18 cellular contexts compared by ENCODE assay signal in the genomic region with DNA sequence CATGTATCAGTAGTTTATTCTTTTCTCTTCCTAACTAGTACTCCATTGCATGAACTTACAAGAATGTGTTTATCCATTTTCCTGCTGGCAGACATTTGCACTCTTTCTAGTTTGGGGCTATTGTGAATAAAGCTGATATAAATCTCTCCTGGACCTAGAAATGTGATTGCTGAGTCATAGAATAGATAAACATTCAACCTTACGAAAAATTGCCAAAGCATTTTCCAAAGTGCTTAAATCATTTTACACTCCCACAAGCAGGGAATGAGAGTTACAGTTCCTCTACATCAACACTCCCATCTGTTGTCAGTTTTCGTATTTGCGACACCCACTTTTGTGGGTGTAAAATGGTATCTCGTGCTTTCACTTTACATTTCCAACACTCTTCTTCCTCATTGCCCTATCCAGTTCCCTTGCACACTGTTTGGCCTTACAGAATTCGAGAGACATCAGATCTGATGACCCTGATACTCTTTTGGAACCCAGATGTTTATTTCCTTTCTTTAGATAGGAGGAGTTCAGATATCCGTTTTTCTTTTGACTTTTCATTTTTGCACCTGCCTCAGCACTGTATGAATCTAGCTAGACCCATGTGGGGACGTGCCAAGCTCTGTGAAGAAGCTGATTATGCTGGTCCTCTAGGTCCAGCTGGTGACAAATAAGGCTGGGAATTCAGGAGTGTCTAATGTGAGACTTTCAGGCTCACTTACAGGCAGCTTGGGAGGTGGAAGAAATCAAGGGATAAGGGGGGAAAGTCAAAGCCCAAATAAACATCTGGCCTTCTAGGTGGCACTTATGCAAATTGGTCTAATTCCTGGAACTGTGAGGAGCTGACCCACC. TPM values are rescaled to one million over a fixed set of nuclear protein-coding genes. Genes with fewer than 3 reads are reported as not detected.
DNase-seq lines count a peak whose midpoint lies in the region; ATAC-seq and TF ChIP-seq lines count a peak whose summit lies in the region.
"Had no signal": no experiment of that assay in that cellular context is flagged by ENCODE, and none has a peak within 500 bp of the region (broad histone marks: within the 10 kb centered on the region; RNA-seq: fewer than 3 reads in every experiment).

No MANE protein-coding gene starts in this region.

- no peak for TF ChIP-seq POLR2A in adrenal gland (IDR thresholded peaks at IDR 0.05)

- no TSS peak for BruUV-seq in Calu3 (replicated peaks; lab: Mats Ljungman, UMichigan)

- no peak for TF ChIP-seq CTCF in Calu3 (IDR thresholded peaks at IDR 0.05; ENCODE audit: unreplicated experiment)
- no peak for TF ChIP-seq CTCF in mucosa of descending colon (IDR thresholded peaks at IDR 0.05)
- TF ChIP-seq CTCF in adrenal gland (IDR thresholded peaks at IDR 0.05) = no peak

- H3K4ac ChIP-seq in trophoblast cell (ENCODE audit: low read depth, low read length) = no peak overlapping the region

- WGBS in trophoblast cell (ENCODE audit: extremely low coverage, insufficient coverage, insufficient read length) = no CpG with 5 or more reads among the region's 7 CpGs
- WGBS in adrenal gland, 4 donors = 36 to 40% (median 38%) methylated on average over 7 of the region's 7 CpGs

- peaks cover 39% of the 10 kb centered on the region for H3K4me1 Mint-ChIP-seq in Calu3 (ENCODE audit: low read depth, unreplicated experiment)
- H3K4me1 Mint-ChIP-seq in activated T-helper 17 cell treated with anti-CD3 and anti-CD28 coated beads, Interleukin-2, amount 50 U/mL, for 72 hours = no peaks in the 10 kb centered on the region
- H3K4me1 Mint-ChIP-seq: central memory CD8-positive, alpha-beta T cell had no signal

- no peak overlapping the region for H2BK120ac ChIP-seq in trophoblast cell (ENCODE audit: insufficient read depth, low read length, poor library complexity)

- intact Hi-C loops in Calu3 (cut with micrococcal nuclease; ENCODE audit: unreplicated experiment) (no loop called here), mucosa of descending colon (cut with DNase I, micrococcal nuclease) (no loop called here), adrenal gland (cut with DNase I) (no loop called here)

- H3K9me3 ChIP-seq in adipocyte (ENCODE audit: control insufficient read depth, low read length) (no peaks in the 10 kb centered on the region), mucosa of descending colon (no peaks in the 10 kb centered on the region), trophoblast cell (ENCODE audit: insufficient read depth, low read depth, low read length) (no peaks in the 10 kb centered on the region), adrenal gland (replicated peaks in 1 of 3) (no peaks in the 10 kb centered on the region)
- H3K9me3 ChIP-seq: HAP-1 had no signal

- no peak overlapping the region for H4K12ac ChIP-seq in trophoblast cell (ENCODE audit: low read depth, low read length)

- ATAC-seq in mucosa of descending colon = peak; percentile 89
- no peak for ATAC-seq in GM21447 (IDR thresholded peaks at IDR 0.05; ENCODE audit: unreplicated experiment)
- ATAC-seq in activated T-helper 17 cell treated with anti-CD3 and anti-CD28 coated beads, Interleukin-2, amount 50 U/mL, for 72 hours (replicated peaks) = no peak

- peak overlapping the region; percentile 31 for H3K27ac Mint-ChIP-seq in Calu3 (ENCODE audit: unreplicated experiment)
- no peak overlapping the region for H3K27ac Mint-ChIP-seq in activated T-helper 17 cell treated with anti-CD3 and anti-CD28 coated beads, Interleukin-2, amount 50 U/mL, for 72 hours
- H3K27ac Mint-ChIP-seq: activated naive CD8-positive, alpha-beta T cell had no signal

- no peak overlapping the region for H2AK5ac ChIP-seq in trophoblast cell (ENCODE audit: low read length)

- H3K27me3 ChIP-seq in adipocyte (replicated peaks; ENCODE audit: control insufficient read depth, insufficient read depth, low read length) = no peaks in the 10 kb centered on the region
- no peaks in the 10 kb centered on the region for H3K27me3 ChIP-seq in trophoblast cell (ENCODE audit: insufficient read depth, low read length)
- no peaks in the 10 kb centered on the region for H3K27me3 ChIP-seq in adrenal gland

- no peak overlapping the region for H3K14ac ChIP-seq in trophoblast cell (ENCODE audit: low read length)

- H3K23ac ChIP-seq in trophoblast cell (ENCODE audit: low read length) = no peak overlapping the region

- no peak overlapping the region for H4K8ac ChIP-seq in trophoblast cell (ENCODE audit: low read depth, low read length)

- peaks cover 30% of the 10 kb centered on the region for H3K4me1 ChIP-seq in adipocyte (ENCODE audit: control insufficient read depth, insufficient read depth, low read length)
- H3K4me1 ChIP-seq in mucosa of descending colon (ENCODE audit: low read depth) = peaks cover 4% of the 10 kb centered on the region
- no peaks in the 10 kb centered on the region for H3K4me1 ChIP-seq in trophoblast cell (ENCODE audit: control insufficient read depth in 1 of 2, insufficient read depth in 2 of 2, low read length in 2 of 2)
- peaks cover 16 to 21% of the 10 kb centered on the region in 2 donors for H3K4me1 ChIP-seq in adrenal gland (replicated peaks in 1 of 2)
- H3K4me1 ChIP-seq: HAP-1 had no signal

- DNase-seq in Calu3 (no peak), NCI-H2171 (lab: John Stamatoyannopoulos, UW) (peak; percentile 25), adipocyte (ENCODE audit: low read depth) (no peak), mucosa of descending colon (peak in 1 of 3 donors; percentile 30), trophoblast cell (no peak), adrenal gland (no peak)
- DNase-seq: activated T-cell treated with anti-CD3 and anti-CD28 coated beads for 4 hours; DMS79 treated with DMSO at 0.1 percent for 48 hours; glutamatergic neuron; NCI-H1105; NCI-H446 treated with DMSO at 0.1 percent for 48 hours; stimulated activated naive CD4-positive, alpha-beta T cell had no signal

- H3K9me3 Mint-ChIP-seq in Calu3 (ENCODE audit: low read depth, unreplicated experiment) = no peaks in the 10 kb centered on the region
- peaks cover 6% of the 10 kb centered on the region for H3K9me3 Mint-ChIP-seq in activated T-helper 17 cell treated with anti-CD3 and anti-CD28 coated beads, Interleukin-2, amount 50 U/mL, for 72 hours

- H3K27ac ChIP-seq in trophoblast cell (ENCODE audit: low read depth, low read length) (no peak overlapping the region), adrenal gland (peak overlapping the region in 1 of 5 donors; percentile 41)

- no peak overlapping the region for H2AFZ ChIP-seq in trophoblast cell (ENCODE audit: insufficient read depth, low read length, poor library complexity)

- peak overlapping the region; percentile 42 for H3K4me3 Mint-ChIP-seq in Calu3 (ENCODE audit: low read depth, unreplicated experiment)
- no peak overlapping the region for H3K4me3 Mint-ChIP-seq in activated T-helper 17 cell treated with anti-CD3 and anti-CD28 coated beads, Interleukin-2, amount 50 U/mL, for 72 hours
- H3K4me3 Mint-ChIP-seq: activated naive CD8-positive, alpha-beta T cell; central memory CD8-positive, alpha-beta T cell had no signal

- H2BK12ac ChIP-seq in trophoblast cell (ENCODE audit: low read length) = no peak overlapping the region

- H3K36me3 ChIP-seq in adipocyte (ENCODE audit: control insufficient read depth, insufficient read depth, low read length, severe bottlenecking) (no peaks in the 10 kb centered on the region), mucosa of descending colon (ENCODE audit: low read depth) (no peaks in the 10 kb centered on the region), trophoblast cell (ENCODE audit: control insufficient read depth in 1 of 2, insufficient read depth in 2 of 2, low read length in 2 of 2) (no peaks in the 10 kb centered on the region), adrenal gland (replicated peaks in 1 of 2) (no peaks in the 10 kb centered on the region)
- H3K36me3 ChIP-seq: HAP-1 had no signal

- no peak overlapping the region for H4K91ac ChIP-seq in trophoblast cell (ENCODE audit: low read depth, low read length)

- no peaks in the 10 kb centered on the region for H3K79me2 ChIP-seq in trophoblast cell (ENCODE audit: control insufficient read depth, insufficient read depth, low read length, poor library complexity)

- H3K4me2 ChIP-seq in trophoblast cell (ENCODE audit: low read length) = no peak overlapping the region

- no peak overlapping the region for H2BK5ac ChIP-seq in trophoblast cell (ENCODE audit: low read depth, low read length, poor library complexity)

- H3K9ac ChIP-seq in adipocyte (ENCODE audit: low read length) (no peak overlapping the region), trophoblast cell (ENCODE audit: low read length) (no peak overlapping the region)

- H3K4me3 ChIP-seq in adipocyte (ENCODE audit: low read length) (peak overlapping the region; percentile 15), mucosa of descending colon (no peak overlapping the region), trophoblast cell (ENCODE audit: low read depth, low read length) (no peak overlapping the region), adrenal gland (no peak overlapping the region)
- H3K4me3 ChIP-seq: HAP-1 had no signal

- no peaks in the 10 kb centered on the region for H3K79me1 ChIP-seq in trophoblast cell (ENCODE audit: low read length)

- no peak overlapping the region for H3K18ac ChIP-seq in trophoblast cell (ENCODE audit: low read length)

- no peaks in the 10 kb centered on the region for H3K36me3 Mint-ChIP-seq in Calu3 (ENCODE audit: insufficient read depth, unreplicated experiment)
- no peaks in the 10 kb centered on the region for H3K36me3 Mint-ChIP-seq in activated T-helper 17 cell treated with anti-CD3 and anti-CD28 coated beads, Interleukin-2, amount 50 U/mL, for 72 hours (ENCODE audit: low read depth)
- H3K36me3 Mint-ChIP-seq: activated naive CD8-positive, alpha-beta T cell had no signal

- CTCF ChIA-PET in Calu3 (lab: Charles Lee) = interaction anchor here (0.6 kb wide), 2 partner anchors 204 to 272 kb away, joined by 3 to 4 read pairs; no protein-coding TSS in a partner anchor

- no peaks in the 10 kb centered on the region for H3K27me3 Mint-ChIP-seq in Calu3 (ENCODE audit: unreplicated experiment)
- peaks cover 22% of the 10 kb centered on the region for H3K27me3 Mint-ChIP-seq in activated T-helper 17 cell treated with anti-CD3 and anti-CD28 coated beads, Interleukin-2, amount 50 U/mL, for 72 hours

RNA-seq across cellular contexts. Expression of gene SOX9, which starts 14.0 kb away (rescaled TPM):
- total RNA-seq in Calu3 (2022) = 173 and 210 TPM in 2 replicates
- 10 to 100 TPM; 17.2 to 46.0 (median 39.8) TPM for total RNA-seq in mucosa of descending colon
- 34.9 and 36.2 TPM in 2 replicates for polyA plus RNA-seq in trophoblast cell (2013)
- total RNA-seq in adrenal gland = 1 to 10 TPM; 2.1 to 8.9 (median 5.5) TPM
- 1 to 10 TPM in 2 of 3 donors, under 1 TPM in 1; 0.95 to 3.5 (median 3.0) TPM for polyA plus RNA-seq in adrenal gland
- not detected for total RNA-seq in activated T-helper 17 cell treated with anti-CD3 and anti-CD28 coated beads, Interleukin-2, amount 50 U/mL, for 72 hours
- total RNA-seq: T-helper 2 cell treated with Interferon-gamma antibody and Interleukin-4, amounts not matched to agents 100 ng/mL and 5 ng/mL, for 36 hours had no signal
